In the genomic region with DNA sequence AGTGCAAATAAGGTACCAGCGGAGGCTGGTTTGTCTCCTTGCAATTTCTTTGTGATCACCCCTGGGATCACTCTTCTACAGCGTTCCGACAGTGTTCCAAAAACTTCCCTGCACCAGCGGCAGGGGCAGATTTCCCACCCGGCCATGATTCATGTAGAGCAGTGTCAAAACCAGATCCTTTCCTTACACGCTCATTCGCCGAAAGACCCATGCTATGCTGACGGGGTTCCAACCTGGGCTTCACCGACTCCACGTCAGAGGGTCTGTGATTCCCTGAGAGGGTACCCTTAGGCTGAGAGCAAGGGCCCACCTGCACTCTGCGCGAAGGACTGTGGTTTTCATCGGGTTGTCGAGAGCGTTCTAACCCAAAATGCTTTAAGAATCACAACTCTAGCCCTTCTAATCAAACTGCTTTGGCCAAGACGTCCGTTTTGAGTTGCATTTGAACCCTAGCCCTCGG, we compare ENCODE assay signal across 8 cellular contexts. TPM values are rescaled to one million over a fixed set of nuclear protein-coding genes. Genes with fewer than 3 reads are reported as not detected.
DNase-seq lines count a peak whose midpoint lies in the region; ATAC-seq, FAIRE-seq and TF ChIP-seq lines count a peak whose summit lies in the region.

No MANE protein-coding gene starts in this region.

- H3K9me3 ChIP-seq in esophagus squamous epithelium, result no peaks in the 10 kb centered on the region

- DNase-seq in AG20443 (ENCODE audit: low spot score) (peak; percentile 70), esophagus squamous epithelium (lab: John Stamatoyannopoulos, UW) (no peak), urothelium cell line (ENCODE audit: low spot score) (peak; percentile 5), mesenteric fat pad (ENCODE audit: low spot score) (no peak)
- peak in 4 of 10 donors; percentile 2 to 31 (median 22) for DNase-seq in naive thymus-derived CD8-positive, alpha-beta T cell

- peaks cover 4 to 34% (median 5%) of the 10 kb centered on the region in 3 donors for H3K4me1 ChIP-seq in esophagus squamous epithelium

- H3K27ac ChIP-seq in esophagus squamous epithelium, result peak overlapping the region; percentile 69 to 82 (median 78)

- POLR2A ChIA-PET in naive thymus-derived CD8-positive, alpha-beta T cell (lab: Charles Lee), result interaction anchor here (1.0 to 1.5 kb wide), 3 partner anchors 8 to 971 kb away, joined by 4 to 5 read pairs (median 4); partner anchors contain the start of gene FAM98A

- no peaks in the 10 kb centered on the region for H3K9me3 Mint-ChIP-seq in naive thymus-derived CD8-positive, alpha-beta T cell

- ATAC-seq in GM19023 (IDR thresholded peaks at IDR 0.05; ENCODE audit: unreplicated experiment) (peak; percentile 41), HG03139 (IDR thresholded peaks at IDR 0.05; ENCODE audit: unreplicated experiment) (peak; percentile 26)
- peak; percentile 43 to 46 for ATAC-seq in naive thymus-derived CD8-positive, alpha-beta T cell

- no peaks in the 10 kb centered on the region for H3K27me3 Mint-ChIP-seq in naive thymus-derived CD8-positive, alpha-beta T cell

- no peak for FAIRE-seq in urothelium cell line (lab: Jason Lieb, UNC)

- peaks cover 0 to 29% (median 0%) of the 10 kb centered on the region in 3 donors for H3K36me3 ChIP-seq in esophagus squamous epithelium

- peaks cover 12 to 31% (median 26%) of the 10 kb centered on the region in 4 donors for H3K4me1 Mint-ChIP-seq in naive thymus-derived CD8-positive, alpha-beta T cell

- intact Hi-C loops in esophagus squamous epithelium (cut with DNase I), result no loop called here

- H3K4me3 Mint-ChIP-seq in naive thymus-derived CD8-positive, alpha-beta T cell, result peak overlapping the region; percentile 94 to 98 (median 96)

- TF ChIP-seq CTCF in WI38 (IDR thresholded peaks at IDR 0.05; ENCODE audit: low read depth, low read length) (no peak), esophagus squamous epithelium (IDR thresholded peaks at IDR 0.05) (peak in 1 of 6 experiments; percentile 28)

- peak overlapping the region; percentile 80 for H3K4me3 ChIP-seq in WI38 (ENCODE audit: low read depth, low read length)
- peak overlapping the region; percentile 62 to 93 (median 76) for H3K4me3 ChIP-seq in esophagus squamous epithelium

- WGBS in esophagus squamous epithelium, 2 donors, result 1 to 8% methylated on average over 13 to 18 of the region's 19 CpGs

- no peak for TF ChIP-seq POLR2A in esophagus squamous epithelium (IDR thresholded peaks at IDR 0.05)

- peaks cover 0 to 28% (median 3%) of the 10 kb centered on the region in 3 donors for H3K36me3 Mint-ChIP-seq in naive thymus-derived CD8-positive, alpha-beta T cell

- H3K27ac Mint-ChIP-seq in naive thymus-derived CD8-positive, alpha-beta T cell, result peak overlapping the region; percentile 82 to 98 (median 95)

- no peaks in the 10 kb centered on the region for H3K27me3 ChIP-seq in esophagus squamous epithelium

RNA-seq across cellular contexts. Expression of gene TTC27, which starts 0.4 kb away (rescaled TPM):
- total RNA-seq in esophagus squamous epithelium (10 to 100 TPM in 3 of 4 donors, 1 to 10 TPM in 1; 9.2 to 18.4 (median 16.6) TPM), mesenteric fat pad (19.1 TPM)
- total RNA-seq in naive thymus-derived CD8-positive, alpha-beta T cell, result 10 to 100 TPM; 22.1 to 28.3 TPM
- polyA plus RNA-seq in naive thymus-derived CD8-positive, alpha-beta T cell, result 10 to 100 TPM; 19.5 to 29.1 (median 24.8) TPM

Comparison
In these comparisons a context has a peak if more than half of its experiments do, and no peak if none do; other contexts are left out.
1. DNase-seq: peak in AG20443 (single experiment) and urothelium cell line (single experiment); none in esophagus squamous epithelium (single experiment) and mesenteric fat pad (single experiment).
2. Peak in every context shown above with its lines, with median percentiles within 50 percentile points of each other: ATAC-seq.